1 cellular context compared by ENCODE assay signal in genomic region chr5:1387059-1387755, GRCh38.
TF ChIP-seq lines count a peak whose summit lies in the region.

No MANE protein-coding gene starts in this region.

TF ChIP-seq in GM23338, 12 proteins besides CTCF, POLR2A, EP300 and RAD21 (continued from another document):
- TF ChIP-seq ZNF462 (CRISPR knock-in tag; IDR thresholded peaks at IDR 0.05), result no peak
